Comparison of ENCODE assay signal across 8 cellular contexts in genomic region chr14:63745858-63746425, GRCh38. TPM values are rescaled to one million over a fixed set of nuclear protein-coding genes. Genes with fewer than 3 reads are reported as not detected.
DNase-seq lines count a peak whose midpoint lies in the region; ATAC-seq, FAIRE-seq and TF ChIP-seq lines count a peak whose summit lies in the region.

No MANE protein-coding gene starts in this region.

- H3K79me2 ChIP-seq in HCT116 (ENCODE audit: insufficient read depth, low read length) = no peaks in the 10 kb centered on the region

- H3K4me3 ChIP-seq in HCT116 (replicated peaks in 1 of 2; ENCODE audit: low read depth in 1 of 2, low read length in 2 of 2) = no peak overlapping the region
- H3K4me3 ChIP-seq in vagina = no peak overlapping the region

- intact Hi-C loops in HCT116 (cut with micrococcal nuclease) = no loop called here
- intact Hi-C loops in left colon (cut with DNase I, micrococcal nuclease) = no loop called here
- intact Hi-C loops in vagina (cut with DNase I) = no loop called here

- no peak for FAIRE-seq in D721Med (lab: Jason Lieb, UNC)

- no TSS peak for BruUV-seq in HCT116 (replicated peaks; lab: Mats Ljungman, UMichigan)

- TF ChIP-seq POLR2A in HCT116 (IDR thresholded peaks at IDR 0.05; ENCODE audit: borderline replicate concordance, extremely low read depth, insufficient read depth, insufficient read length) = no peak
- no peak for TF ChIP-seq POLR2A in vagina (IDR thresholded peaks at IDR 0.05)

- ATAC-seq in GM18520 (IDR thresholded peaks at IDR 0.05; ENCODE audit: unreplicated experiment) = peak; percentile 56
- ATAC-seq in HCT116 = no peak
- peak; percentile 41 for ATAC-seq in left colon

- POLR2A ChIA-PET in HCT116 (lab: Charles Lee) = no interaction called here

- no peaks in the 10 kb centered on the region for H3K9me2 ChIP-seq in HCT116 (ENCODE audit: insufficient read depth)

- H3K36me3 ChIP-seq in HCT116 (ENCODE audit: control insufficient read depth in 1 of 2, insufficient read depth in 2 of 2, low read length in 2 of 2) = no peaks in the 10 kb centered on the region
- H3K36me3 ChIP-seq in vagina = no peaks in the 10 kb centered on the region

- TF ChIP-seq RAD21 in HCT116 (IDR thresholded peaks at IDR 0.05; ENCODE audit: low read depth) = no peak; the same call in 1 of the 2 replicates

- no peaks in the 10 kb centered on the region for H3K27me3 ChIP-seq in HCT116 (ENCODE audit: insufficient read depth, low read length)
- no peaks in the 10 kb centered on the region for H3K27me3 ChIP-seq in vagina

- no peaks in the 10 kb centered on the region for H4K20me1 ChIP-seq in HCT116 (ENCODE audit: insufficient read depth)

- H3K4me2 ChIP-seq in HCT116 (ENCODE audit: low read length) = no peak overlapping the region

- H3K27ac ChIP-seq in HCT116 (ENCODE audit: low read depth, low read length) (no peak overlapping the region), vagina (no peak overlapping the region)

- no peak for DNase-seq in HCT116 (ENCODE audit: low read depth, low spot score)
- peak; percentile 19 for DNase-seq in MV-4-11 (lab: John Stamatoyannopoulos, UW)
- peak; percentile 40 to 41 for DNase-seq in left colon
- no peak for DNase-seq in midbrain (lab: John Stamatoyannopoulos, UW)
- DNase-seq in vagina (ENCODE audit: extremely low spot score in 2 of 2) = no peak
- DNase-seq in SHP77 treated with DMSO at 0.1 percent for 48 hours (lab: John Stamatoyannopoulos, UW) = no peak
- DNase-seq in D721Med (ENCODE audit: insufficient read length, low spot score) = no peak

- RAD21 ChIA-PET in HCT116 (lab: Charles Lee; ENCODE audit: low non-redundant PET in 1 of 2, low total read pairs in 2 of 2, uncharacterized antibody in 2 of 2, unreplicated experiment in 2 of 2) = no interaction called here

- no peaks in the 10 kb centered on the region for H3K9me3 ChIP-seq in HCT116 (ENCODE audit: control insufficient read depth in 1 of 2, insufficient read depth in 1 of 2, low read depth in 1 of 2, low read length in 2 of 2)
- no peaks in the 10 kb centered on the region for H3K9me3 ChIP-seq in vagina

- peak overlapping the region; percentile 76 for H2AFZ ChIP-seq in HCT116 (ENCODE audit: low read depth, low read length, poor library complexity, severe bottlenecking)

- no peak for TF ChIP-seq CTCF in HCT116 (IDR thresholded peaks at IDR 0.05 in 2 of 3, conservative IDR thresholded peaks at IDR 0.05 in 1 of 3; ENCODE audit: borderline replicate concordance in 1 of 3, insufficient read depth in 1 of 3, low read depth in 2 of 3, low read length in 2 of 3)
- no peak for TF ChIP-seq CTCF in vagina (IDR thresholded peaks at IDR 0.05)
- no peak for TF ChIP-seq CTCF in D721Med (IDR thresholded peaks at IDR 0.05; ENCODE audit: insufficient read depth, missing control alignments)

- no peak overlapping the region for H3K9ac ChIP-seq in HCT116 (ENCODE audit: low read length)

- CTCF ChIA-PET in HCT116 (lab: Charles Lee) = no interaction called here

- peaks cover 4 to 20% of the 10 kb centered on the region in 2 experiments; a peak in 3 of 4 replicates for H3K4me1 ChIP-seq in HCT116 (ENCODE audit: control insufficient read depth in 1 of 2, insufficient read depth in 2 of 2, low read length in 2 of 2)
- H3K4me1 ChIP-seq in vagina = no peaks in the 10 kb centered on the region

TF ChIP-seq in HCT116, 20 proteins besides CTCF, POLR2A, EP300 and RAD21:
- TF ChIP-seq ATF3 (IDR thresholded peaks at IDR 0.05) (no peak), SP1 (IDR thresholded peaks at IDR 0.05; ENCODE audit: low read depth) (no peak), ELF1 (IDR thresholded peaks at IDR 0.05; ENCODE audit: borderline replicate concordance, low read depth) (no peak), MAX (IDR thresholded peaks at IDR 0.05) (no peak), REST (IDR thresholded peaks at IDR 0.05; ENCODE audit: low read depth) (no peak), SRF (IDR thresholded peaks at IDR 0.05; ENCODE audit: low read depth) (no peak), FOSL1 (IDR thresholded peaks at IDR 0.05; ENCODE audit: low read depth) (no peak)
TF ChIP-seq in HCT116: peak in this region for 0.

RNA-seq across cellular contexts. Expression of gene SGPP1, which starts 18.1 kb away (rescaled TPM):
- total RNA-seq in HCT116 (2021; ENCODE audit: unreplicated experiment) = 17.7 TPM
- polyA plus RNA-seq in HCT116 (2012) = 4.5 and 5.9 TPM in 2 replicates
- 10 to 100 TPM; 16.5 to 23.8 TPM for total RNA-seq in left colon
- total RNA-seq in vagina = 21.1 TPM

Comparison
In these comparisons a context has a peak if more than half of its experiments do, and no peak if none do; other contexts are left out.
1. DNase-seq: peak in MV-4-11 (single experiment) and left colon (2 of 2); none in HCT116 (single experiment), midbrain (single experiment), vagina (0 of 2), SHP77 treated with DMSO at 0.1 percent for 48 hours (single experiment) and D721Med (single experiment).